Comparison of ENCODE assay signal across 21 cellular contexts in genomic region chr5:110048508-110048907, GRCh38.
A peak's percentile ranks its signal among the peaks of the same experiment; 100 is the strongest.
DNase-seq lines count a peak whose midpoint lies in the region; ATAC-seq and TF ChIP-seq lines count a peak whose summit lies in the region.
"Had no signal": no experiment of that assay in that cellular context is flagged by ENCODE, and none has a peak within 500 bp of the region (broad histone marks: within the 10 kb centered on the region; RNA-seq: fewer than 3 reads in every experiment).

No MANE protein-coding gene starts in this region.

- no peaks in the 10 kb centered on the region for H3K36me3 ChIP-seq in RWPE2 (ENCODE audit: low read depth)
- no peaks in the 10 kb centered on the region for H3K36me3 ChIP-seq in testis (ENCODE audit: low read depth, missing control alignments)
- H3K36me3 ChIP-seq: BLaER1 treated with 17β-estradiol and CSF1 and Interleukin-3, amounts not matched to agents 10 nM and 100 nM; MG63; Peyer's patch had no signal

- WGBS in testis, 2 donors = 71 to 72% methylated on average over 2 of the region's 2 CpGs

- CTCF ChIA-PET in activated CD4-positive, alpha-beta T cell treated with anti-CD3 and anti-CD28 coated beads for 36 hours (lab: Charles Lee) = interaction anchor here (0.6 to 1.6 kb wide), 4 partner anchors 9 to 93 kb away, joined by 3 to 4 read pairs (median 3); no protein-coding TSS in a partner anchor

- POLR2A ChIA-PET in activated CD4-positive, alpha-beta T cell treated with anti-CD3 and anti-CD28 coated beads for 36 hours (lab: Charles Lee) = no interaction called here

- peaks cover 11% of the 10 kb centered on the region for H3K9me3 Mint-ChIP-seq in activated CD4-positive, alpha-beta T cell treated with anti-CD3 and anti-CD28 coated beads for 36 hours (ENCODE audit: low read depth)
- H3K9me3 Mint-ChIP-seq in stimulated activated effector memory CD8-positive, alpha-beta T cell treated with anti-CD3 and anti-CD28 coated beads, Interleukin-12 subunit alpha, Interleukin-12 subunit beta, amount 100 ng/mL, for 72 hours = no peaks in the 10 kb centered on the region

- H3K4me3 Mint-ChIP-seq in activated CD4-positive, alpha-beta T cell treated with anti-CD3 and anti-CD28 coated beads for 36 hours = no peak overlapping the region
- no peak overlapping the region for H3K4me3 Mint-ChIP-seq in stimulated activated effector memory CD8-positive, alpha-beta T cell treated with anti-CD3 and anti-CD28 coated beads, Interleukin-12 subunit alpha, Interleukin-12 subunit beta, amount 100 ng/mL, for 72 hours
- H3K4me3 Mint-ChIP-seq: CD8-positive, alpha-beta memory T cell had no signal

- H3K27me3 ChIP-seq in RWPE2 (ENCODE audit: insufficient read depth, poor library complexity, severe bottlenecking) = peaks cover 5% of the 10 kb centered on the region
- H3K27me3 ChIP-seq in testis = no peaks in the 10 kb centered on the region
- H3K27me3 ChIP-seq: BLaER1 treated with 17β-estradiol and CSF1 and Interleukin-3, amounts not matched to agents 10 nM and 100 nM; Peyer's patch had no signal

- TF ChIP-seq POLR2A in testis (IDR thresholded peaks at IDR 0.05) = no peak

- no peak overlapping the region for H3K4me3 ChIP-seq in RWPE2 (ENCODE audit: severe bottlenecking)
- no peak overlapping the region for H3K4me3 ChIP-seq in testis
- H3K4me3 ChIP-seq: BLaER1 treated with 17β-estradiol and CSF1 and Interleukin-3, amounts not matched to agents 10 nM and 100 nM; MG63; Peyer's patch had no signal

- H3K4me1 ChIP-seq in RWPE2 (ENCODE audit: insufficient read depth, poor library complexity, severe bottlenecking) = no peaks in the 10 kb centered on the region
- H3K4me1 ChIP-seq in testis = no peaks in the 10 kb centered on the region
- H3K4me1 ChIP-seq: Peyer's patch had no signal

- no peak overlapping the region for H3K27ac ChIP-seq in RWPE2 (ENCODE audit: poor library complexity, severe bottlenecking)
- no peak overlapping the region for H3K27ac ChIP-seq in testis
- H3K27ac ChIP-seq: BLaER1 treated with 17β-estradiol and CSF1 and Interleukin-3, amounts not matched to agents 10 nM and 100 nM; Peyer's patch had no signal

- peak; percentile 33 for ATAC-seq in activated CD4-positive, alpha-beta T cell treated with anti-CD3 and anti-CD28 coated beads for 36 hours
- peak; percentile 12; the same call in 1 of the 3 replicates for ATAC-seq in RWPE2 (ENCODE audit: low read depth)
- peak; percentile 46 for ATAC-seq in stimulated activated effector memory CD8-positive, alpha-beta T cell treated with anti-CD3 and anti-CD28 coated beads, Interleukin-12 subunit alpha, Interleukin-12 subunit beta, amount 100 ng/mL, for 72 hours

- H3K27ac Mint-ChIP-seq in activated CD4-positive, alpha-beta T cell treated with anti-CD3 and anti-CD28 coated beads for 36 hours = no peak overlapping the region
- H3K27ac Mint-ChIP-seq in stimulated activated effector memory CD8-positive, alpha-beta T cell treated with anti-CD3 and anti-CD28 coated beads, Interleukin-12 subunit alpha, Interleukin-12 subunit beta, amount 100 ng/mL, for 72 hours = no peak overlapping the region
- H3K27ac Mint-ChIP-seq: CD8-positive, alpha-beta memory T cell had no signal

- TF ChIP-seq CTCF in RWPE2 (IDR thresholded peaks at IDR 0.05; ENCODE audit: poor library complexity, severe bottlenecking) (no peak), testis (IDR thresholded peaks at IDR 0.05) (no peak)

- H3K36me3 Mint-ChIP-seq in activated CD4-positive, alpha-beta T cell treated with anti-CD3 and anti-CD28 coated beads for 36 hours (ENCODE audit: low read depth) = peaks cover 8% of the 10 kb centered on the region
- H3K36me3 Mint-ChIP-seq in stimulated activated effector memory CD8-positive, alpha-beta T cell treated with anti-CD3 and anti-CD28 coated beads, Interleukin-12 subunit alpha, Interleukin-12 subunit beta, amount 100 ng/mL, for 72 hours = no peaks in the 10 kb centered on the region

- DNase-seq in activated CD4-positive, alpha-beta T cell treated with anti-CD3 and anti-CD28 coated beads for 36 hours = peak; percentile 8
- no peak for DNase-seq in activated CD4-positive, alpha-beta T cell treated with anti-CD3 and anti-CD28 coated beads for 4 hours
- DNase-seq in RWPE2 (ENCODE audit: low spot score) = no peak
- DNase-seq in iPS-NIHi11 (ENCODE audit: low spot score) = peak; percentile 18
- DNase-seq in stimulated activated effector memory CD8-positive, alpha-beta T cell treated with anti-CD3 and anti-CD28 coated beads, Interleukin-12 subunit alpha, Interleukin-12 subunit beta, amount 100 ng/mL, for 72 hours (ENCODE audit: low spot score in 2 of 2) = no peak
- DNase-seq in testis = no peak
- DNase-seq in NCI-H2171 (lab: John Stamatoyannopoulos, UW) = no peak
- no peak for DNase-seq in stimulated activated CD4-positive, alpha-beta T cell treated with anti-CD3 and anti-CD28 coated beads, Interleukin-1b, Interleukin-23, amount 100 ng/mL, for 48 hours
- DNase-seq: CD8-positive, alpha-beta memory T cell; GF-D8; IMR-90; Karpas-422; MG63; NCI-H1092; NCI-H146; NCI-H2081; NCI-H748 treated with DMSO at 0.1 percent for 48 hours; Peyer's patch; Right ventricle myocardium superior; SK-N-SH had no signal

- intact Hi-C loops in activated CD4-positive, alpha-beta T cell treated with anti-CD3 and anti-CD28 coated beads for 36 hours (cut with DNase I, micrococcal nuclease) = no loop called here
- intact Hi-C loops in testis (cut with DNase I; ENCODE audit: low total_unique reads) = no loop called here

- H3K27me3 Mint-ChIP-seq in activated CD4-positive, alpha-beta T cell treated with anti-CD3 and anti-CD28 coated beads for 36 hours = peaks cover 2% of the 10 kb centered on the region

- peaks cover 6% of the 10 kb centered on the region for H3K4me1 Mint-ChIP-seq in activated CD4-positive, alpha-beta T cell treated with anti-CD3 and anti-CD28 coated beads for 36 hours
- H3K4me1 Mint-ChIP-seq in stimulated activated effector memory CD8-positive, alpha-beta T cell treated with anti-CD3 and anti-CD28 coated beads, Interleukin-12 subunit alpha, Interleukin-12 subunit beta, amount 100 ng/mL, for 72 hours = peaks cover 7% of the 10 kb centered on the region

- H3K9me3 ChIP-seq in RWPE2 (ENCODE audit: severe bottlenecking) (no peaks in the 10 kb centered on the region), testis (no peaks in the 10 kb centered on the region)
- H3K9me3 ChIP-seq: Peyer's patch, SK-N-SH had no signal

Comparison
In these comparisons a context has a peak if more than half of its experiments do, and no peak if none do; other contexts are left out.
1. DNase-seq: peak in activated CD4-positive, alpha-beta T cell treated with anti-CD3 and anti-CD28 coated beads for 36 hours (single experiment) and iPS-NIHi11 (single experiment); none in activated CD4-positive, alpha-beta T cell treated with anti-CD3 and anti-CD28 coated beads for 4 hours (0 of 2), RWPE2 (single experiment), stimulated activated effector memory CD8-positive, alpha-beta T cell treated with anti-CD3 and anti-CD28 coated beads, Interleukin-12 subunit alpha, Interleukin-12 subunit beta, amount 100 ng/mL, for 72 hours (0 of 2), testis (single experiment), NCI-H2171 (single experiment) and stimulated activated CD4-positive, alpha-beta T cell treated with anti-CD3 and anti-CD28 coated beads, Interleukin-1b, Interleukin-23, amount 100 ng/mL, for 48 hours (single experiment).
2. Peak in every context shown above with its lines, with median percentiles within 50 percentile points of each other: ATAC-seq.